Comparison of ENCODE assay signal across 23 cellular contexts in genomic region chr15:60020736-60021135, GRCh38. TPM values are rescaled to one million over a fixed set of nuclear protein-coding genes. Genes with fewer than 3 reads are reported as not detected.
"Had no signal": no experiment of that assay in that cellular context is flagged by ENCODE, and none has a peak within 500 bp of the region (broad histone marks: within the 10 kb centered on the region; RNA-seq: fewer than 3 reads in every experiment).

No MANE protein-coding gene starts in this region.

- H3K4me1 ChIP-seq: adrenal gland, esophagus squamous epithelium, psoas muscle, right lobe of liver, upper lobe of left lung had no signal

- H3K27me3 ChIP-seq: cardiac muscle cell, right lobe of liver, upper lobe of left lung had no signal

- H3K9me3 Mint-ChIP-seq: stimulated activated naive CD8-positive, alpha-beta T cell treated with anti-CD3 and anti-CD28 coated beads, Interleukin-15, Interleukin-2, amounts not matched to agents 100 ng/mL and 50 ng/mL, for 24 hours had no signal

- H3K27ac Mint-ChIP-seq: activated CD8-positive, alpha-beta T cell treated with anti-CD3 and anti-CD28 coated beads, Interleukin-2, amount 10 ng/mL, durations not matched to agents 7 days and 5 days; nephron; stimulated activated naive CD8-positive, alpha-beta T cell treated with anti-CD3 and anti-CD28 coated beads, Interleukin-15, Interleukin-2, amounts not matched to agents 100 ng/mL and 50 ng/mL, for 24 hours; WTC11 had no signal

- DNase-seq: activated CD4-positive, alpha-beta T cell treated with anti-CD3 and anti-CD28 coated beads for 48 hours; activated CD8-positive, alpha-beta memory T cell treated with anti-CD3 and anti-CD28 coated beads, Interleukin-2, amount 50 U/mL, for 48 hours; activated CD8-positive, alpha-beta T cell treated with anti-CD3 and anti-CD28 coated beads, Interleukin-2, amount 10 ng/mL, durations not matched to agents 7 days and 5 days; activated naive CD4-positive, alpha-beta T cell; adrenal gland; esophagus squamous epithelium; hippocampal formation; left ventricle myocardium superior; psoas muscle; right lobe of liver; T-helper 2 cell; upper lobe of left lung had no signal

- H3K4me3 ChIP-seq: adrenal gland, cardiac muscle cell, esophagus squamous epithelium, psoas muscle, right lobe of liver, upper lobe of left lung had no signal

- ATAC-seq: activated CD8-positive, alpha-beta T cell treated with anti-CD3 and anti-CD28 coated beads, Interleukin-2, amount 10 ng/mL, durations not matched to agents 7 days and 5 days; left ventricle myocardium superior; psoas muscle; right lobe of liver; WTC11 had no signal

- H3K36me3 ChIP-seq: adrenal gland, cardiac muscle cell, esophagus squamous epithelium, right lobe of liver, upper lobe of left lung had no signal

- FAIRE-seq: TTC549 had no signal

- H3K27ac ChIP-seq: adrenal gland, cardiac muscle cell, esophagus squamous epithelium, psoas muscle, right lobe of liver, upper lobe of left lung had no signal

- H3K9me3 ChIP-seq: adrenal gland, psoas muscle, right lobe of liver had no signal

RNA-seq across cellular contexts. Expression of gene FOXB1, which starts 16.6 kb away (rescaled TPM):
- total RNA-seq: adrenal gland, cardiac muscle cell, dermis microvascular lymphatic vessel endothelial cell, esophagus squamous epithelium, fibroblast of villous mesenchyme, glomerular endothelial cell, left ventricle myocardium superior, mesenteric fat pad, osteoblast, psoas muscle, right lobe of liver, temporal lobe, upper lobe of left lung had no signal
- polyA plus RNA-seq: adrenal gland, cardiac muscle cell, psoas muscle had no signal
